9 cellular contexts compared by ENCODE assay signal in genomic region chr9:4596165-4596922, GRCh38.
DNase-seq lines count a peak whose midpoint lies in the region; ATAC-seq and TF ChIP-seq lines count a peak whose summit lies in the region.
"Had no signal": no experiment of that assay in that cellular context is flagged by ENCODE, and none has a peak within 500 bp of the region (broad histone marks: within the 10 kb centered on the region; RNA-seq: fewer than 3 reads in every experiment).

No MANE protein-coding gene starts in this region.

- DNase-seq in heart left ventricle (no peak), Right ventricle myocardium inferior (ENCODE audit: missing footprints) (no peak), tibial nerve (ENCODE audit: low spot score in 2 of 2) (peak in 1 of 2 donors; percentile 19), NCI-H2029 (lab: John Stamatoyannopoulos, UW) (no peak), NCI-H1092 treated with DMSO at 0.1 percent for 48 hours (lab: John Stamatoyannopoulos, UW) (no peak), amygdala (lab: John Stamatoyannopoulos, UW) (no peak)
- peak; percentile 76 for DNase-seq in activated CD8-positive, alpha-beta T cell treated with anti-CD3 and anti-CD28 coated beads for 36 hours
- DNase-seq: natural killer cell had no signal

- H3K36me3 Mint-ChIP-seq in activated CD8-positive, alpha-beta T cell treated with anti-CD3 and anti-CD28 coated beads for 36 hours (ENCODE audit: low read depth), result no peaks in the 10 kb centered on the region
- H3K36me3 Mint-ChIP-seq: natural killer cell had no signal

- H3K4me3 ChIP-seq in heart left ventricle (no peak overlapping the region), gastroesophageal sphincter (no peak overlapping the region), tibial nerve (no peak overlapping the region)

- no peaks in the 10 kb centered on the region for H3K27me3 Mint-ChIP-seq in activated CD8-positive, alpha-beta T cell treated with anti-CD3 and anti-CD28 coated beads for 36 hours

- peaks cover 37% of the 10 kb centered on the region for H3K4me1 Mint-ChIP-seq in activated CD8-positive, alpha-beta T cell treated with anti-CD3 and anti-CD28 coated beads for 36 hours (ENCODE audit: low read depth)

- H3K36me3 ChIP-seq in heart left ventricle, result no peaks in the 10 kb centered on the region
- H3K36me3 ChIP-seq in gastroesophageal sphincter, result no peaks in the 10 kb centered on the region
- H3K36me3 ChIP-seq in tibial nerve, result no peaks in the 10 kb centered on the region

- H3K27me3 ChIP-seq in heart left ventricle (no peaks in the 10 kb centered on the region), gastroesophageal sphincter (no peaks in the 10 kb centered on the region), tibial nerve (no peaks in the 10 kb centered on the region)

- WGBS in heart left ventricle, 4 donors, result 51 to 68% (median 66%) methylated on average over 11 of the region's 11 CpGs
- WGBS in gastroesophageal sphincter (ENCODE audit: low coverage in 1 of 2), 2 donors, result 25 to 50% methylated on average over 4 to 7 of the region's 11 CpGs
- 33 to 35% methylated on average over 11 of the region's 11 CpGs for WGBS in tibial nerve, 2 donors

- intact Hi-C loops in heart left ventricle (cut with DNase I) (loop anchor here in 4 of 10 donors (2.0 to 10.0 kb wide), 3 partner anchors 42 to 58 kb away; no protein-coding TSS in a partner anchor), Right ventricle myocardium inferior (cut with DNase I) (no loop called here)
- intact Hi-C loops in activated CD8-positive, alpha-beta T cell treated with anti-CD3 and anti-CD28 coated beads for 36 hours (cut with micrococcal nuclease), result no loop called here

- H3K4me1 ChIP-seq in heart left ventricle, result peaks cover 0 to 18% (median 3%) of the 10 kb centered on the region in 12 donors
- peaks cover 0 to 21% (median 7%) of the 10 kb centered on the region in 3 donors for H3K4me1 ChIP-seq in gastroesophageal sphincter
- peaks cover 0 to 19% (median 2%) of the 10 kb centered on the region in 4 donors for H3K4me1 ChIP-seq in tibial nerve

- TF ChIP-seq POLR2A in heart left ventricle (IDR thresholded peaks at IDR 0.05), result no peak
- no peak for TF ChIP-seq POLR2A in gastroesophageal sphincter (IDR thresholded peaks at IDR 0.05)
- TF ChIP-seq POLR2A in tibial nerve (IDR thresholded peaks at IDR 0.05), result no peak

- no peaks in the 10 kb centered on the region for H3K9me3 Mint-ChIP-seq in activated CD8-positive, alpha-beta T cell treated with anti-CD3 and anti-CD28 coated beads for 36 hours
- H3K9me3 Mint-ChIP-seq: natural killer cell had no signal

- POLR2A ChIA-PET in activated CD8-positive, alpha-beta T cell treated with anti-CD3 and anti-CD28 coated beads for 36 hours (lab: Charles Lee), result no interaction called here

- TF ChIP-seq EP300 in gastroesophageal sphincter (IDR thresholded peaks at IDR 0.05), result no peak
- TF ChIP-seq EP300 in tibial nerve (IDR thresholded peaks at IDR 0.05), result peak in 1 of 2 donors; percentile 76

- H3K27ac ChIP-seq in heart left ventricle, result peak overlapping the region in 8 of 12 donors; percentile 1 to 44 (median 17)
- peak overlapping the region; percentile 39 to 60 (median 48) for H3K27ac ChIP-seq in gastroesophageal sphincter
- H3K27ac ChIP-seq in tibial nerve, result peak overlapping the region; percentile 32 to 78 (median 60)

- TF ChIP-seq CTCF in heart left ventricle (IDR thresholded peaks at IDR 0.05), result no peak
- no peak for TF ChIP-seq CTCF in activated CD8-positive, alpha-beta T cell treated with anti-CD3 and anti-CD28 coated beads for 36 hours (IDR thresholded peaks at IDR 0.05)
- no peak for TF ChIP-seq CTCF in gastroesophageal sphincter (IDR thresholded peaks at IDR 0.05)
- no peak for TF ChIP-seq CTCF in tibial nerve (IDR thresholded peaks at IDR 0.05)

- peak in 3 of 4 donors; percentile 20 to 62 (median 57) for ATAC-seq in heart left ventricle
- no peak for ATAC-seq in Right ventricle myocardium inferior
- peak; percentile 88 for ATAC-seq in activated CD8-positive, alpha-beta T cell treated with anti-CD3 and anti-CD28 coated beads for 36 hours
- peak; percentile 39 for ATAC-seq in gastroesophageal sphincter

- CTCF ChIA-PET in activated CD8-positive, alpha-beta T cell treated with anti-CD3 and anti-CD28 coated beads for 36 hours (lab: Charles Lee), result interaction anchor here (1.3 kb wide), 1 partner anchor 8 kb away, joined by 4 read pairs; no protein-coding TSS in a partner anchor

- peak overlapping the region; percentile 84 for H3K27ac Mint-ChIP-seq in activated CD8-positive, alpha-beta T cell treated with anti-CD3 and anti-CD28 coated beads for 36 hours
- H3K27ac Mint-ChIP-seq: natural killer cell had no signal

- no peak overlapping the region for H3K4me3 Mint-ChIP-seq in activated CD8-positive, alpha-beta T cell treated with anti-CD3 and anti-CD28 coated beads for 36 hours
- H3K4me3 Mint-ChIP-seq: natural killer cell had no signal

- H3K9me3 ChIP-seq in heart left ventricle (no peaks in the 10 kb centered on the region), gastroesophageal sphincter (no peaks in the 10 kb centered on the region), tibial nerve (no peaks in the 10 kb centered on the region)
